18 cellular contexts compared by ENCODE assay signal in genomic region chrX:154482786-154483185, GRCh38.
"Had no signal": no experiment of that assay in that cellular context is flagged by ENCODE, and none has a peak within 500 bp of the region (broad histone marks: within the 10 kb centered on the region; RNA-seq: fewer than 3 reads in every experiment).

No MANE protein-coding gene starts in this region.

- H3K27me3 ChIP-seq: esophagus squamous epithelium, tibial nerve, uterus had no signal

- H3K4me3 Mint-ChIP-seq: activated naive CD8-positive, alpha-beta T cell treated with anti-CD3 and anti-CD28 coated beads for 36 hours had no signal

- H3K27ac ChIP-seq: esophagus squamous epithelium, tibial nerve, uterus had no signal

- H3K4me3 ChIP-seq: esophagus squamous epithelium, tibial nerve, uterus had no signal

- H3K27ac Mint-ChIP-seq: activated naive CD8-positive, alpha-beta T cell treated with anti-CD3 and anti-CD28 coated beads for 36 hours; activated T-helper 17 cell treated with anti-CD3 and anti-CD28 coated beads, Interleukin-2, amount 50 U/mL, for 72 hours had no signal

- DNase-seq: activated CD4-positive, alpha-beta T cell treated with anti-CD3 and anti-CD28 coated beads for 48 hours; activated CD4-positive, CD25-positive, alpha-beta regulatory T cell; activated CD8-positive, alpha-beta T cell treated with anti-CD3 and anti-CD28 coated beads for 36 hours; activated naive CD4-positive, alpha-beta T cell; activated naive CD8-positive, alpha-beta T cell treated with anti-CD3 and anti-CD28 coated beads for 36 hours; activated T-cell treated with anti-CD3 and anti-CD28 coated beads, Interleukin-2, amount 50 U/mL, for 1 hour; amniotic stem cell; dermis blood vessel endothelial cell; effector memory CD8-positive, alpha-beta T cell; esophagus squamous epithelium; naive thymus-derived CD8-positive, alpha-beta T cell; stimulated activated CD4-positive, alpha-beta T cell treated with anti-CD3 and anti-CD28 coated beads, Interleukin-12 subunit alpha, Interleukin-12 subunit beta, amount 100 ng/mL, for 4 hours; stimulated activated CD4-positive, alpha-beta T cell treated with anti-CD3 and anti-CD28 coated beads, Interleukin-1b, Interleukin-23, amount 100 ng/mL, for 48 hours; stimulated activated naive CD8-positive, alpha-beta T cell treated with anti-CD3 and anti-CD28 coated beads, Interleukin-15, Interleukin-2, amounts not matched to agents 100 U/mL and 50 U/mL, for 24 hours; uterus had no signal

- H3K36me3 ChIP-seq: uterus had no signal

- H3K27me3 Mint-ChIP-seq: activated CD8-positive, alpha-beta T cell treated with anti-CD3 and anti-CD28 coated beads for 36 hours; activated naive CD8-positive, alpha-beta T cell treated with anti-CD3 and anti-CD28 coated beads for 36 hours; activated T-helper 17 cell treated with anti-CD3 and anti-CD28 coated beads, Interleukin-2, amount 50 U/mL, for 72 hours; effector memory CD8-positive, alpha-beta T cell; memory B cell; naive thymus-derived CD8-positive, alpha-beta T cell had no signal

- H3K9me3 ChIP-seq: esophagus squamous epithelium, tibial nerve, uterus had no signal

- H3K9me3 Mint-ChIP-seq: activated CD8-positive, alpha-beta T cell treated with anti-CD3 and anti-CD28 coated beads for 36 hours; activated naive CD8-positive, alpha-beta T cell treated with anti-CD3 and anti-CD28 coated beads for 36 hours; activated T-helper 17 cell treated with anti-CD3 and anti-CD28 coated beads, Interleukin-2, amount 50 U/mL, for 72 hours; effector memory CD8-positive, alpha-beta T cell; memory B cell; naive thymus-derived CD8-positive, alpha-beta T cell had no signal

- ATAC-seq: activated CD8-positive, alpha-beta T cell treated with anti-CD3 and anti-CD28 coated beads for 36 hours; activated T-helper 17 cell treated with anti-CD3 and anti-CD28 coated beads, Interleukin-2, amount 50 U/mL, for 72 hours; effector memory CD8-positive, alpha-beta T cell; naive thymus-derived CD8-positive, alpha-beta T cell; stimulated activated naive CD8-positive, alpha-beta T cell treated with anti-CD3 and anti-CD28 coated beads, Interleukin-15, Interleukin-2, amounts not matched to agents 100 U/mL and 50 U/mL, for 24 hours had no signal
